9 cellular contexts compared by ENCODE assay signal in genomic region chr10:78211476-78212110, GRCh38.
DNase-seq lines count a peak whose midpoint lies in the region; ATAC-seq and TF ChIP-seq lines count a peak whose summit lies in the region.
"Had no signal": no experiment of that assay in that cellular context is flagged by ENCODE, and none has a peak within 500 bp of the region (broad histone marks: within the 10 kb centered on the region; RNA-seq: fewer than 3 reads in every experiment).

No MANE protein-coding gene starts in this region.

- peak; percentile 75 for TF ChIP-seq CTCF in VCaP (conservative IDR thresholded peaks at IDR 0.05)

- DNase-seq in DMS114 treated with DMSO at 0.1 percent for 48 hours (lab: John Stamatoyannopoulos, UW; ENCODE audit: unreplicated experiment) = peak; percentile 30
- peak; percentile 20 for DNase-seq in HuH-7.5 (ENCODE audit: low spot score)
- peak; percentile 37 for DNase-seq in glomerular visceral epithelial cell (ENCODE audit: extremely low spot score)
- DNase-seq in putamen (ENCODE audit: low spot score) = peak; percentile 48
- DNase-seq in stimulated activated CD4-positive, alpha-beta T cell treated with anti-CD3 and anti-CD28 coated beads, Interleukin-2, amount 100 ng/mL, for 48 hours = no peak

- peak overlapping the region; percentile 65 for H3K27ac ChIP-seq in VCaP
- H3K27ac ChIP-seq: SK-N-MC had no signal

- ATAC-seq in HG03521 (IDR thresholded peaks at IDR 0.05; ENCODE audit: unreplicated experiment) (no peak), HG02970 (IDR thresholded peaks at IDR 0.05; ENCODE audit: low FRiP score, unreplicated experiment) (no peak)

Comparison
In these comparisons a context has a peak if more than half of its experiments do, and no peak if none do; other contexts are left out.
1. DNase-seq: peak in DMS114 treated with DMSO at 0.1 percent for 48 hours (single experiment), HuH-7.5 (single experiment), glomerular visceral epithelial cell (single experiment) and putamen (single experiment); none in stimulated activated CD4-positive, alpha-beta T cell treated with anti-CD3 and anti-CD28 coated beads, Interleukin-2, amount 100 ng/mL, for 48 hours (0 of 2).